ENCODE assay signal across 17 cellular contexts in the genomic region with DNA sequence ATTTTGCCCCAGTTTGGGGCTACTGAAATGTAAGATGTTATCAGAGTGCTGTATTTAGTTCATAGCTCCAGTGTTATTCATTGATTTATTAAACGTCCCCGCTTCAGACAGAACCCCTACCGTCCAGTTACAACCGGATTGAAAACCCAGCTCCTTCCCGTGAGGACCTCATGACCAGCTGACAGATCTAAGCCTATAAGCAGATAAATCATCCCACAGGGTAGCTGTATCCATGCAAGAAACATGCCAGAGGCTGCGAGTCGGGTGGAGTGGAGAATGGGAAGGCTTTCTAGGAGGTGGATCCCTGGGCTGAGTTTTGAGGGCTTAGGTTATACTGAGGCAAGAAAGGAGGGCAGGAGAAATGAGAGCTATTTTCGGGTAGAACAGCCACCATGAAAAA.
DNase-seq lines count a peak whose midpoint lies in the region; FAIRE-seq and TF ChIP-seq lines count a peak whose summit lies in the region.
"Had no signal": no experiment of that assay in that cellular context is flagged by ENCODE, and none has a peak within 500 bp of the region (broad histone marks: within the 10 kb centered on the region; RNA-seq: fewer than 3 reads in every experiment).

No MANE protein-coding gene starts in this region.

- H3K36me3 ChIP-seq in HUES6 (ENCODE audit: control insufficient read depth, insufficient read depth, low read length) = no peaks in the 10 kb centered on the region
- no peaks in the 10 kb centered on the region for H3K36me3 ChIP-seq in suprapubic skin
- H3K36me3 ChIP-seq: heart left ventricle, ovary, stomach had no signal

- H3K27ac ChIP-seq in HUES6 (ENCODE audit: low read depth, low read length) (peak overlapping the region; percentile 76; the same call in 1 of the 2 replicates), coronary artery (peak overlapping the region; percentile 13 to 22), suprapubic skin (peak overlapping the region; percentile 86)
- H3K27ac ChIP-seq: heart left ventricle, ovary had no signal

- H3K27me3 ChIP-seq in HUES6 (ENCODE audit: control insufficient read depth, insufficient read depth, low read length) = no peaks in the 10 kb centered on the region
- no peaks in the 10 kb centered on the region for H3K27me3 ChIP-seq in suprapubic skin
- H3K27me3 ChIP-seq: heart left ventricle, ovary, spleen, stomach had no signal

- FAIRE-seq in islet of Langerhans (lab: Jason Lieb, UNC) (peak; percentile 66), GM12891 (lab: Jason Lieb, UNC) (no peak)

- H3K4me1 ChIP-seq in HUES6 (ENCODE audit: control insufficient read depth, insufficient read depth, low read length) (peaks cover 47% of the 10 kb centered on the region), suprapubic skin (peaks cover 60% of the 10 kb centered on the region)

- no peak overlapping the region for H3K9ac ChIP-seq in HUES6 (ENCODE audit: low read length)

- TF ChIP-seq POLR2A in suprapubic skin (IDR thresholded peaks at IDR 0.05) (no peak), GM12891 (IDR thresholded peaks at IDR 0.05; ENCODE audit: low read depth, low read length) (no peak)

- no peaks in the 10 kb centered on the region for H3K9me3 ChIP-seq in HUES6 (ENCODE audit: control insufficient read depth, insufficient read depth, low read depth, low read length)
- H3K9me3 ChIP-seq in suprapubic skin = no peaks in the 10 kb centered on the region
- H3K9me3 ChIP-seq: heart left ventricle, ovary, spleen, stomach had no signal

- H3K4me3 ChIP-seq in HUES6 (ENCODE audit: low read depth, low read length) = no peak overlapping the region; the same call in 1 of the 2 replicates
- no peak overlapping the region for H3K4me3 ChIP-seq in coronary artery
- no peak overlapping the region for H3K4me3 ChIP-seq in suprapubic skin
- H3K4me3 ChIP-seq: heart left ventricle, ovary, spleen, stomach had no signal

- DNase-seq in coronary artery (ENCODE audit: low spot score) (no peak), suprapubic skin (ENCODE audit: low spot score in 2 of 2) (no peak), GM12891 (ENCODE audit: insufficient read length, low spot score) (no peak), T-helper 9 cell (no peak)
- DNase-seq in activated CD4-positive, CD25-positive, alpha-beta regulatory T cell (lab: John Stamatoyannopoulos, UW) = no peak
- DNase-seq in stimulated activated CD4-positive, alpha-beta T cell treated with anti-CD3 and anti-CD28 coated beads, Interleukin-1b, Interleukin-23, amount 100 ng/mL, for 48 hours = no peak
- DNase-seq: activated CD4-positive, alpha-beta memory T cell treated with anti-CD3 and anti-CD28 coated beads, Interleukin-2, amount 10 ng/mL, durations not matched to agents 7 days and 5 days; Calu3; heart left ventricle; left colon; NCI-H2081; NCI-H510A treated with DMSO at 0.1 percent for 48 hours; ovary; spleen; stomach had no signal

- TF ChIP-seq CTCF in coronary artery (IDR thresholded peaks at IDR 0.05) (no peak), suprapubic skin (IDR thresholded peaks at IDR 0.05) (no peak)

- no peak for TF ChIP-seq EP300 in suprapubic skin (IDR thresholded peaks at IDR 0.05)

- WGBS in suprapubic skin = 35% methylated on average over 8 of the region's 8 CpGs

TF ChIP-seq in GM12891, 5 proteins besides CTCF, POLR2A, EP300 and RAD21:
- no peak for TF ChIP-seq POLR2AphosphoS5 (IDR thresholded peaks at IDR 0.05; ENCODE audit: low read depth, low read length)
- no peak for TF ChIP-seq POU2F2 (IDR thresholded peaks at IDR 0.05; ENCODE audit: low read depth, low read length)

Comparison
In these comparisons a context has a peak if more than half of its experiments do, and no peak if none do; other contexts are left out.
1. H3K27ac ChIP-seq: peak in every context shown above with its lines; median percentile 86 in suprapubic skin; 76 in HUES6; 18 in coronary artery.